Comparison of ENCODE assay signal across 7 cellular contexts in the genomic region with DNA sequence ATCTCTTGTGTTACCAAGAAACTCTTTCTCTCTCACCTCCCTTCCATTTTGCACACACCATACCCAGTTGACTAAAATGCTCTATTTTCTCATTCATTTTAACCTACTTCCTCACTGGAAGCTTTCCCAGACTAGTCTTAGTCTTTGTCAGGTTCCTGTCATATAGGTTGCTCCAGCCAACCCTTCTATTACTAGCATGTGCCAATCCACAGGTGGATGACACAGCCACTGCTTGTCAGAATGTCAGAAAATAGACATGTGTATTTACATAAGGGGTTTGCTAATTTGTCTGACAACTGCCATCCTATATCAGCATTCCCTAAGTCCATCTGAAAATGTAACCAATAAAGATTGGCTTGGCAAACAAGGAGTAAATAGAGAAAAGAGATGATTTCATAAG.
"Had no signal": no experiment of that assay in that cellular context is flagged by ENCODE, and none has a peak within 500 bp of the region (broad histone marks: within the 10 kb centered on the region; RNA-seq: fewer than 3 reads in every experiment).

No MANE protein-coding gene starts in this region.

- DNase-seq: H9, HCEC 1CT, IMR-90 had no signal

- FAIRE-seq: H1, H54, HTR-8/SVneo had no signal

- ATAC-seq: GM23338 had no signal

- H3K4me3 ChIP-seq: GM23338 had no signal
